ENCODE assay signal across 29 cellular contexts in genomic region chrX:41931591-41931990, GRCh38.
"Had no signal": no experiment of that assay in that cellular context is flagged by ENCODE, and none has a peak within 500 bp of the region (broad histone marks: within the 10 kb centered on the region; RNA-seq: fewer than 3 reads in every experiment).

No MANE protein-coding gene starts in this region.

- H3K4me2 ChIP-seq: neural progenitor cell had no signal

- H3K36me3 ChIP-seq: esophagus squamous epithelium, neural progenitor cell, sigmoid colon, spleen, tibial artery, upper lobe of left lung had no signal

- H3K9me3 ChIP-seq: esophagus squamous epithelium, psoas muscle, sigmoid colon, testis, tibial artery, upper lobe of left lung had no signal

- H3K27ac ChIP-seq: coronary artery, esophagus squamous epithelium, neural progenitor cell, psoas muscle, sigmoid colon, spleen, testis, tibial artery, upper lobe of left lung had no signal

- FAIRE-seq: endothelial cell of umbilical vein, frontal cortex, urothelium cell line had no signal

- H3K4me1 ChIP-seq: esophagus squamous epithelium, neural progenitor cell, psoas muscle, sigmoid colon, spleen, testis, tibial artery, upper lobe of left lung had no signal

- ATAC-seq: left ventricle myocardium superior; psoas muscle; right cardiac atrium; stimulated activated memory B cell treated with anti-CD40 and anti-IgM and Interleukin-4, amounts not matched to agents 10 μg/mL and 1 μg/mL and 100 μg/mL, for 72 hours; stimulated activated naive CD8-positive, alpha-beta T cell treated with anti-CD3 and anti-CD28 coated beads, Interleukin-15, Interleukin-2, amounts not matched to agents 100 U/mL and 50 U/mL, for 24 hours had no signal

- H3K9ac ChIP-seq: neural progenitor cell had no signal

- DNase-seq: dermis blood vessel endothelial cell; effector memory CD4-positive, alpha-beta T cell; erythroblast; esophagus squamous epithelium; hypothalamus; immature natural killer cell; islet precursor cell; kidney glomerular epithelial cell; left ventricle myocardium superior; naive B cell; nucleus accumbens; posterior cingulate gyrus; psoas muscle; right cardiac atrium; sigmoid colon; spleen; stimulated activated CD4-positive, alpha-beta T cell treated with anti-CD3 and anti-CD28 coated beads, Interleukin-4, amount 100 ng/mL, for 4 hours; stimulated activated naive CD8-positive, alpha-beta T cell treated with anti-CD3 and anti-CD28 coated beads, Interleukin-15, Interleukin-2, amounts not matched to agents 100 U/mL and 50 U/mL, for 24 hours; substantia nigra; testis; tibial artery; upper lobe of left lung had no signal

- H2AFZ ChIP-seq: neural progenitor cell had no signal

- H3K4me3 ChIP-seq: coronary artery, esophagus squamous epithelium, lung, neural progenitor cell, psoas muscle, sigmoid colon, spleen, testis, tibial artery, upper lobe of left lung had no signal

- H3K27me3 ChIP-seq: neural progenitor cell, spleen, testis, tibial artery, upper lobe of left lung had no signal
